18 cellular contexts compared by ENCODE assay signal in genomic region chr2:172038121-172038520, GRCh38. TPM values are rescaled to one million over a fixed set of nuclear protein-coding genes. Genes with fewer than 3 reads are reported as not detected.
"Had no signal": no experiment of that assay in that cellular context is flagged by ENCODE, and none has a peak within 500 bp of the region (broad histone marks: within the 10 kb centered on the region; RNA-seq: fewer than 3 reads in every experiment).

No MANE protein-coding gene starts in this region.

- H3K79me2 ChIP-seq: hepatocyte had no signal

- H3K36me3 ChIP-seq: cardiac muscle cell, esophagus squamous epithelium, pancreas, right lobe of liver, stomach, thoracic aorta, upper lobe of left lung had no signal

- H3K4me2 ChIP-seq: hepatocyte had no signal

- DNase-seq: activated CD4-positive, alpha-beta T cell treated with anti-CD3 and anti-CD28 coated beads for 1 hour; dermis blood vessel endothelial cell; effector memory CD4-positive, alpha-beta T cell; esophagus squamous epithelium; left cardiac atrium; mesendoderm; naive thymus-derived CD8-positive, alpha-beta T cell; pancreas; right lobe of liver; small intestine; stimulated activated CD4-positive, alpha-beta T cell treated with anti-CD3 and anti-CD28 coated beads, Interleukin-4, amount 100 ng/mL, for 1 hour; stomach; upper lobe of left lung had no signal

- H2AFZ ChIP-seq: hepatocyte had no signal

- FAIRE-seq: endothelial cell of umbilical vein, pancreas, small intestine had no signal

- H3K9me3 ChIP-seq: esophagus squamous epithelium, pancreas, right lobe of liver, stomach, thoracic aorta, upper lobe of left lung had no signal

- H3K4me3 ChIP-seq: cardiac muscle cell, esophagus squamous epithelium, hepatocyte, pancreas, right lobe of liver, stomach, thoracic aorta, upper lobe of left lung had no signal

- ATAC-seq: left cardiac atrium; naive thymus-derived CD8-positive, alpha-beta T cell; pancreas had no signal

- H3K4me1 ChIP-seq: esophagus squamous epithelium, pancreas, right lobe of liver, stomach, upper lobe of left lung had no signal

- H3K27ac ChIP-seq: cardiac muscle cell, esophagus squamous epithelium, hepatocyte, pancreas, right lobe of liver, stomach, thoracic aorta, upper lobe of left lung, VCaP had no signal

- H3K27me3 ChIP-seq: cardiac muscle cell, esophagus squamous epithelium, hepatocyte, pancreas, right lobe of liver, stomach, upper lobe of left lung had no signal

RNA-seq across cellular contexts. Expression of gene DLX1, which starts 47.2 kb away (rescaled TPM):
- total RNA-seq: cardiac muscle cell; dermis blood vessel endothelial cell; endothelial cell of umbilical vein; esophagus squamous epithelium; hepatocyte; naive thymus-derived CD8-positive, alpha-beta T cell; right lobe of liver; upper lobe of left lung had no signal
- polyA plus RNA-seq: cardiac muscle cell; hepatocyte; naive thymus-derived CD8-positive, alpha-beta T cell had no signal
